ENCODE assay signal across 29 cellular contexts in genomic region chr12:4791497-4791896, GRCh38.
"Had no signal": no experiment of that assay in that cellular context is flagged by ENCODE, and none has a peak within 500 bp of the region (broad histone marks: within the 10 kb centered on the region; RNA-seq: fewer than 3 reads in every experiment).

No MANE protein-coding gene starts in this region.

- DNase-seq: colonic mucosa; cortex of kidney; dermis blood vessel endothelial cell; dorsolateral prefrontal cortex; effector CD4-positive, alpha-beta T cell; effector CD8-positive, alpha-beta T cell; effector memory CD4-positive, alpha-beta T cell; effector memory CD8-positive, alpha-beta T cell; erythroblast; esophagus squamous epithelium; foreskin fibroblast; foreskin keratinocyte; foreskin melanocyte; gastrocnemius medialis; glutamatergic neuron; head of caudate nucleus; heart left ventricle; heart right ventricle had no signal

- ATAC-seq: effector memory CD8-positive, alpha-beta T cell; esophagus mucosa; foreskin keratinocyte; gastrocnemius medialis; gastroesophageal sphincter; heart left ventricle; heart right ventricle had no signal

- H3K27ac Mint-ChIP-seq: dendritic cell treated with granulocyte-macrophage colony-stimulating factor and Interleukin-4, amounts not matched to agents 40 ng/mL and 50 ng/mL, for 4 days; effector memory CD8-positive, alpha-beta T cell; endodermal cell had no signal

- H3K4me1 ChIP-seq: colonic mucosa, esophagus muscularis mucosa, esophagus squamous epithelium, foreskin keratinocyte, gastrocnemius medialis, gastroesophageal sphincter, heart left ventricle, heart right ventricle had no signal

- H3K4me3 ChIP-seq: colonic mucosa, coronary artery, dorsolateral prefrontal cortex, esophagus muscularis mucosa, esophagus squamous epithelium, gastrocnemius medialis, gastroesophageal sphincter, heart left ventricle, heart right ventricle had no signal

- H3K9me3 ChIP-seq: colonic mucosa, gastrocnemius medialis had no signal

- H3K27ac ChIP-seq: colonic mucosa, coronary artery, dorsolateral prefrontal cortex, epithelial cell of prostate, esophagus muscularis mucosa, esophagus squamous epithelium, foreskin keratinocyte, gastrocnemius medialis, gastroesophageal sphincter, heart left ventricle, heart right ventricle had no signal

- H3K27me3 ChIP-seq: colonic mucosa, dorsolateral prefrontal cortex, esophagus muscularis mucosa, foreskin keratinocyte, gastrocnemius medialis, gastroesophageal sphincter had no signal

- H3K36me3 ChIP-seq: colonic mucosa, esophagus muscularis mucosa, esophagus squamous epithelium, gastrocnemius medialis, gastroesophageal sphincter, heart left ventricle, heart right ventricle had no signal

- H3K4me3 Mint-ChIP-seq: dendritic cell treated with granulocyte-macrophage colony-stimulating factor and Interleukin-4, amounts not matched to agents 40 ng/mL and 50 ng/mL, for 4 days; effector memory CD8-positive, alpha-beta T cell; endodermal cell had no signal

- H3K9me3 Mint-ChIP-seq: dendritic cell treated with granulocyte-macrophage colony-stimulating factor and Interleukin-4, amounts not matched to agents 40 ng/mL and 50 ng/mL, for 4 days; effector memory CD8-positive, alpha-beta T cell had no signal

- H3K4me1 Mint-ChIP-seq: endodermal cell had no signal

- FAIRE-seq: colon, endometrium, endothelial cell of umbilical vein, frontal cortex had no signal
